Comparison of ENCODE assay signal across 8 cellular contexts in the genomic region with DNA sequence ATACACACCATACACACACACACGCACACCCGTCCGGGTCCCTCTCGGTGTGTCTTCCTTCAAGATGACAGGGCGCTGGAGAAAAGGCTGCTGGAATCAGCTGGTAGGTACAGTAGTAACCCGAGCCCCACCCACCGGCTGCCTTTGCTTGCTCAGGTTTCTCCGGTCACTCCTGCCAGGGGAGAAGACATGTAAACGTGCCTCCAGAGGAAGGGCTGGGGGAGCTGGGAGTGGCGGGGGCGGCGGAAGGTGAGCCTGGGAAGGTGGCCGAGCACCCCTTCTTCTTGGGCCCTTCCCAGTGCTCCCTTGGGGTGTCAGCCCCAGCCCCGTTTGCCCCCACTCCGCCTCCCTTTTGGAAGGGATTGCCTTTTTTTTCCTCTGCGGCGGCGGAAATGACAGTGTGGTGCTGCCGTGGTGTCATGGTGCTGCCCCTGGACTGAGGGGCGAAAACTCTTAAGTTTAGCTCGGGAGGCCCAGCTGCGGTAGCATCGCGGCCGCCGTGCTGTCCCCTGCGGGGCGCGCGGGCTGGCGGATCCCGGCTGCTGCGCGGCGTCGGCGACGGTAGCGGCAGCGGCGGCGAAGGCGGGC. TPM values are rescaled to one million over a fixed set of nuclear protein-coding genes. Genes with fewer than 3 reads are reported as not detected.
DNase-seq lines count a peak whose midpoint lies in the region; ATAC-seq and TF ChIP-seq lines count a peak whose summit lies in the region.

A gene with protein sequence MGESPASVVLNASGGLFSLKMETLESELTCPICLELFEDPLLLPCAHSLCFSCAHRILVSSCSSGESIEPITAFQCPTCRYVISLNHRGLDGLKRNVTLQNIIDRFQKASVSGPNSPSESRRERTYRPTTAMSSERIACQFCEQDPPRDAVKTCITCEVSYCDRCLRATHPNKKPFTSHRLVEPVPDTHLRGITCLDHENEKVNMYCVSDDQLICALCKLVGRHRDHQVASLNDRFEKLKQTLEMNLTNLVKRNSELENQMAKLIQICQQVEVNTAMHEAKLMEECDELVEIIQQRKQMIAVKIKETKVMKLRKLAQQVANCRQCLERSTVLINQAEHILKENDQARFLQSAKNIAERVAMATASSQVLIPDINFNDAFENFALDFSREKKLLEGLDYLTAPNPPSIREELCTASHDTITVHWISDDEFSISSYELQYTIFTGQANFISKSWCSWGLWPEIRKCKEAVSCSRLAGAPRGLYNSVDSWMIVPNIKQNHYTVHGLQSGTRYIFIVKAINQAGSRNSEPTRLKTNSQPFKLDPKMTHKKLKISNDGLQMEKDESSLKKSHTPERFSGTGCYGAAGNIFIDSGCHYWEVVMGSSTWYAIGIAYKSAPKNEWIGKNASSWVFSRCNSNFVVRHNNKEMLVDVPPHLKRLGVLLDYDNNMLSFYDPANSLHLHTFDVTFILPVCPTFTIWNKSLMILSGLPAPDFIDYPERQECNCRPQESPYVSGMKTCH (plus strand): TSS at position 169 of the 588 bp plus-strand sequence. CDS start 561 bp downstream, outside the sequence.

- ATAC-seq in GM18505 (IDR thresholded peaks at IDR 0.05; ENCODE audit: unreplicated experiment) (peak; percentile 35), HG03095 (IDR thresholded peaks at IDR 0.05; ENCODE audit: unreplicated experiment) (peak; percentile 31), left cardiac atrium (peak; percentile 51 to 58), HG03565 (IDR thresholded peaks at IDR 0.05; ENCODE audit: unreplicated experiment) (no peak)

- H3K36me3 ChIP-seq in adipocyte (ENCODE audit: control insufficient read depth, insufficient read depth, low read length, severe bottlenecking): no peaks in the 10 kb centered on the region
- H3K36me3 ChIP-seq in prostate gland: no peaks in the 10 kb centered on the region

- WGBS in prostate gland: 0% methylated on average over 14 of the region's 43 CpGs

- DNase-seq in RPMI7951 (ENCODE audit: low read depth) (peak; percentile 1), adipocyte (ENCODE audit: low read depth) (peak; percentile 67), left cardiac atrium (peak; percentile 50), prostate gland (ENCODE audit: low spot score) (peak; percentile 83), AML-193 (lab: John Stamatoyannopoulos, UW) (no peak)

- H3K27me3 ChIP-seq in adipocyte (replicated peaks; ENCODE audit: control insufficient read depth, insufficient read depth, low read length): no peaks in the 10 kb centered on the region
- H3K27me3 ChIP-seq in prostate gland (replicated peaks; ENCODE audit: insufficient read depth): no peaks in the 10 kb centered on the region

- TF ChIP-seq POLR2A in GM18505 (IDR thresholded peaks at IDR 0.05; ENCODE audit: borderline replicate concordance, extremely low read depth, insufficient read depth, insufficient read length) (no peak), prostate gland (IDR thresholded peaks at IDR 0.05) (peak; percentile 26)

- intact Hi-C loops in left cardiac atrium (cut with DNase I): no loop called here
- intact Hi-C loops in prostate gland (cut with DNase I): no loop called here

- H3K4me3 ChIP-seq in adipocyte (ENCODE audit: low read length): peak within 1 kb of the TSS; percentile 67
- H3K4me3 ChIP-seq in prostate gland: peak within 1 kb of the TSS; percentile 46 to 51

- no peak for TF ChIP-seq CTCF in prostate gland (IDR thresholded peaks at IDR 0.05)

- H3K9me3 ChIP-seq in adipocyte (ENCODE audit: control insufficient read depth, low read length): no peaks in the 10 kb centered on the region
- no peaks in the 10 kb centered on the region for H3K9me3 ChIP-seq in prostate gland

- H3K27ac ChIP-seq in prostate gland: peak within 1 kb of the TSS; percentile 90 to 91

- peaks cover 5% of the 10 kb centered on the region for H3K4me1 ChIP-seq in adipocyte (ENCODE audit: control insufficient read depth, insufficient read depth, low read length)
- H3K4me1 ChIP-seq in prostate gland (replicated peaks): no peaks in the 10 kb centered on the region

- peak within 1 kb of the TSS; percentile 77 for H3K9ac ChIP-seq in adipocyte (ENCODE audit: low read length)

RNA-seq across cellular contexts. Expression of the gene that starts here (rescaled TPM):
- 0.88 and 0.96 TPM in 2 replicates for total RNA-seq in RPMI7951 (2014; rRNA removed; shearing (Covaris generic))
- total RNA-seq in left cardiac atrium (1 to 10 TPM; 7.5 to 8.5 TPM), prostate gland (10 to 100 TPM; 35.6 to 52.5 TPM)

Comparison
In these comparisons a context has a peak if more than half of its experiments do, and no peak if none do; other contexts are left out.
1. Peak in DNase-seq in RPMI7951; RNA of the gene not detected or under 1 TPM.
2. DNase-seq: peak in adipocyte (single experiment), left cardiac atrium (single experiment) and prostate gland (single experiment); none in AML-193 (0 of 2).